8 cellular contexts compared by ENCODE assay signal in the genomic region with DNA sequence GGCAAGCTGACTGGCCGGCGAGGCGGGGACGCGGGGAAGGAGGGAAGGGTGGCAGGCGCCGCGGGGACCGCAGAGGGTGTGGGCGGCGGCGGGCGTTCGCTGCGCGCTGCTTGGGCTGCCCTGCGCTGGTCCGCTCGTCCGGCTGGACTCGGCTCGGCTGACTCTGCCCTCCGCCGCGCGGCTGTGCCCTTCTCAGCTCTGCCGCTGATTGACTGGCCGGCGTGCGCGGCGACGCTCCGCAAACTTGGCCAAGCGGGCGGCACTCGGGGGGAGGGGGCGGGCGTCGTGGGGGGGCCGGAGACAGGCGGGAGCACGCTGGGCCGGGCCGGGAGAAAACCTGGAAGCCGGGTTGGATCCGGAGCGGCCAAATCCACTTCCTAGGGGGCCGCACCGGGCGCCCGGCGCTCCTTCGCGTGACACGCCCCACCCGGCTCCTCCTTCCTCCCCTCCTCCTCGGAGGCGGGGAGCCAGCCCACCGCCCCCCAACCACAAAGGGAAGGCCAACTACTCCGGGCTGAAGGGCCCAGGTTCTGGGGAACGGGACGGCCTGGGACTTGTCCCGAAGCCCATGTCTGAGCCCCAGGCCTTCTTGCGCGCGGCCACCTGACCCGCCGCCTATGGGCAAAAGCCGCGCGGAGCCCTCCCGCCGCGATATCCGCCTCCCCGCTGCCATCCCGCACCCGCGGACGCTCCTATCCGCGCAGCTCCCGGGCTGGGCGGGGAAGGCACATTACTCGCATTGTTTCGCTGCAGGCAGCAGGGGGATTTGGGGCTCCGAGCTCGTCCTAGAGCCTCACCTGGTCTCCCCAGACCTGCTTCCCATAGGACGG. TPM values are rescaled to one million over a fixed set of nuclear protein-coding genes. Genes with fewer than 3 reads are reported as not detected.
DNase-seq lines count a peak whose midpoint lies in the region; ATAC-seq and TF ChIP-seq lines count a peak whose summit lies in the region.

Gene GPC4, minus strand, starts transcription at position 214 of the 830 bp plus-strand sequence. CDS start 524 bp downstream, outside the sequence.

- CTCF ChIA-PET in Caco-2 (lab: Charles Lee): no interaction called here
- CTCF ChIA-PET in activated CD8-positive, alpha-beta T cell treated with anti-CD3 and anti-CD28 coated beads, Interleukin-2, amount 10 ng/mL, durations not matched to agents 7 days and 5 days (lab: Charles Lee): no interaction called here

- H3K4me1 Mint-ChIP-seq in Caco-2 (ENCODE audit: low read depth, unreplicated experiment): no peaks in the 10 kb centered on the region
- peaks cover 5% of the 10 kb centered on the region for H3K4me1 Mint-ChIP-seq in activated CD8-positive, alpha-beta T cell treated with anti-CD3 and anti-CD28 coated beads, Interleukin-2, amount 10 ng/mL, durations not matched to agents 7 days and 5 days (ENCODE audit: low read depth)
- H3K4me1 Mint-ChIP-seq in progenitor cell of endocrine pancreas (ENCODE audit: low read depth): peaks cover 29% of the 10 kb centered on the region

- 0 to 1% methylated on average over 40 to 82 of the region's 90 CpGs for WGBS in heart right ventricle, 2 donors

- TF ChIP-seq CTCF in Caco-2 (IDR thresholded peaks at IDR 0.05; ENCODE audit: insufficient read depth in 1 of 2, low read depth in 1 of 2, low read length in 1 of 2, severe bottlenecking in 1 of 2, unreplicated experiment in 1 of 2) (no peak), heart right ventricle (IDR thresholded peaks at IDR 0.05) (no peak), progenitor cell of endocrine pancreas (IDR thresholded peaks at IDR 0.05; ENCODE audit: unreplicated experiment) (peak; percentile 35)

- H3K27me3 Mint-ChIP-seq in Caco-2 (ENCODE audit: insufficient read depth, unreplicated experiment) (peaks cover 18% of the 10 kb centered on the region), progenitor cell of endocrine pancreas (peaks cover 73% of the 10 kb centered on the region)
- peaks cover 47% of the 10 kb centered on the region for H3K27me3 Mint-ChIP-seq in activated CD8-positive, alpha-beta T cell treated with anti-CD3 and anti-CD28 coated beads, Interleukin-2, amount 10 ng/mL, durations not matched to agents 7 days and 5 days (ENCODE audit: low read depth)

- H3K4me3 Mint-ChIP-seq in Caco-2 (ENCODE audit: unreplicated experiment): peak within 1 kb of the TSS; percentile 78
- H3K4me3 Mint-ChIP-seq in activated CD8-positive, alpha-beta T cell treated with anti-CD3 and anti-CD28 coated beads, Interleukin-2, amount 10 ng/mL, durations not matched to agents 7 days and 5 days: peak within 1 kb of the TSS; percentile 38
- H3K4me3 Mint-ChIP-seq in progenitor cell of endocrine pancreas (ENCODE audit: low read depth): peak within 1 kb of the TSS; percentile 84

- no peaks in the 10 kb centered on the region; the same call in 1 of the 2 replicates for H3K27me3 ChIP-seq in Caco-2 (replicated peaks; ENCODE audit: control insufficient read depth, insufficient read depth, low read length)
- peaks cover 0 to 81% (median 0%) of the 10 kb centered on the region in 7 donors for H3K27me3 ChIP-seq in heart right ventricle

- POLR2A ChIA-PET in Caco-2 (lab: Charles Lee): interaction anchor here (0.6 kb wide), 1 partner anchor 149 kb away, joined by 3 read pairs; no protein-coding TSS in a partner anchor
- POLR2A ChIA-PET in activated CD8-positive, alpha-beta T cell treated with anti-CD3 and anti-CD28 coated beads, Interleukin-2, amount 10 ng/mL, durations not matched to agents 7 days and 5 days (lab: Charles Lee): no interaction called here

- H3K4me3 ChIP-seq in Caco-2 (ENCODE audit: low read depth, low read length): peak within 1 kb of the TSS; percentile 37
- H3K4me3 ChIP-seq in heart right ventricle: peak within 1 kb of the TSS; percentile 49 to 67 (median 58)

- BruUV-seq in Caco-2 (replicated peaks; lab: Mats Ljungman, UMichigan): no TSS peak

- H3K27ac Mint-ChIP-seq in Caco-2 (ENCODE audit: unreplicated experiment): no peak within 1 kb of the TSS
- no peak within 1 kb of the TSS for H3K27ac Mint-ChIP-seq in activated CD8-positive, alpha-beta T cell treated with anti-CD3 and anti-CD28 coated beads, Interleukin-2, amount 10 ng/mL, durations not matched to agents 7 days and 5 days
- peak within 1 kb of the TSS; percentile 85 for H3K27ac Mint-ChIP-seq in progenitor cell of endocrine pancreas

- H3K36me3 ChIP-seq in Caco-2 (ENCODE audit: control insufficient read depth, insufficient read depth, low read length) (no peaks in the 10 kb centered on the region), heart right ventricle (no peaks in the 10 kb centered on the region)

- peak within 1 kb of the TSS in 8 of 10 donors; percentile 7 to 58 (median 25) for H3K27ac ChIP-seq in heart right ventricle

- no peaks in the 10 kb centered on the region for H3K4me1 ChIP-seq in Caco-2
- no peaks in the 10 kb centered on the region for H3K4me1 ChIP-seq in heart right ventricle

- no peaks in the 10 kb centered on the region for H3K9me3 Mint-ChIP-seq in Caco-2 (ENCODE audit: unreplicated experiment)
- H3K9me3 Mint-ChIP-seq in activated CD8-positive, alpha-beta T cell treated with anti-CD3 and anti-CD28 coated beads, Interleukin-2, amount 10 ng/mL, durations not matched to agents 7 days and 5 days (ENCODE audit: insufficient read depth): no peaks in the 10 kb centered on the region
- no peaks in the 10 kb centered on the region for H3K9me3 Mint-ChIP-seq in progenitor cell of endocrine pancreas (ENCODE audit: low read depth)

- no peaks in the 10 kb centered on the region for H3K36me3 Mint-ChIP-seq in Caco-2 (ENCODE audit: insufficient read depth, unreplicated experiment)
- H3K36me3 Mint-ChIP-seq in activated CD8-positive, alpha-beta T cell treated with anti-CD3 and anti-CD28 coated beads, Interleukin-2, amount 10 ng/mL, durations not matched to agents 7 days and 5 days (ENCODE audit: low read depth): no peaks in the 10 kb centered on the region
- H3K36me3 Mint-ChIP-seq in progenitor cell of endocrine pancreas (ENCODE audit: insufficient read depth): no peaks in the 10 kb centered on the region

- ATAC-seq in activated CD8-positive, alpha-beta T cell treated with anti-CD3 and anti-CD28 coated beads, Interleukin-2, amount 10 ng/mL, durations not matched to agents 7 days and 5 days: peak; percentile 27
- ATAC-seq in heart right ventricle (peak; percentile 80 to 93 (median 86)), GM18873 (IDR thresholded peaks at IDR 0.05; ENCODE audit: low FRiP score, unreplicated experiment) (no peak)

- intact Hi-C loops in Caco-2 (cut with micrococcal nuclease; ENCODE audit: unreplicated experiment) (loop anchor here (2.0 kb wide), 1 partner anchor 29 kb away; no protein-coding TSS in a partner anchor), heart right ventricle (cut with DNase I) (loop anchor here in 1 of 10 donors (10.0 kb wide), 1 partner anchor 81 kb away; no protein-coding TSS in a partner anchor)

- no peaks in the 10 kb centered on the region for H3K9me3 ChIP-seq in Caco-2
- no peaks in the 10 kb centered on the region for H3K9me3 ChIP-seq in heart right ventricle

- DNase-seq in Caco-2 (peak; percentile 31 to 59), HK-2 (ENCODE audit: unreplicated experiment) (peak; percentile 85), heart right ventricle (peak; percentile 51 to 60), progenitor cell of endocrine pancreas (ENCODE audit: low spot score, unreplicated experiment) (peak; percentile 59), NK-92 (lab: John Stamatoyannopoulos, UW; ENCODE audit: unreplicated experiment) (no peak), SHP77 treated with DMSO at 0.1 percent for 48 hours (lab: John Stamatoyannopoulos, UW) (no peak)
- no peak for DNase-seq in activated CD8-positive, alpha-beta T cell treated with anti-CD3 and anti-CD28 coated beads, Interleukin-2, amount 10 ng/mL, durations not matched to agents 7 days and 5 days

RNA-seq across cellular contexts. Expression of gene GPC4, which starts in this region (rescaled TPM):
- total RNA-seq in Caco-2 (2022) (1.0 and 1.2 TPM in 2 replicates), heart right ventricle (10 to 100 TPM in 1 of 10 donors, 1 to 10 TPM in 9; 4.7 to 10.0 (median 6.6) TPM), progenitor cell of endocrine pancreas (10.8 and 14.5 TPM in 2 replicates)
- total RNA-seq in activated CD8-positive, alpha-beta T cell treated with anti-CD3 and anti-CD28 coated beads, Interleukin-2, amount 10 ng/mL, durations not matched to agents 7 days and 5 days: not detected
- 1 to 10 TPM; 1.7 to 2.1 TPM for polyA plus RNA-seq in heart right ventricle

Comparison
In these comparisons a context has a peak if more than half of its experiments do, and no peak if none do; other contexts are left out.
1. Peak in ATAC-seq in activated CD8-positive, alpha-beta T cell treated with anti-CD3 and anti-CD28 coated beads, Interleukin-2, amount 10 ng/mL, durations not matched to agents 7 days and 5 days; RNA of the gene not detected or under 1 TPM.
2. DNase-seq: peak in Caco-2 (2 of 2), HK-2 (single experiment), heart right ventricle (2 of 2) and progenitor cell of endocrine pancreas (single experiment); none in activated CD8-positive, alpha-beta T cell treated with anti-CD3 and anti-CD28 coated beads, Interleukin-2, amount 10 ng/mL, durations not matched to agents 7 days and 5 days (single experiment), NK-92 (single experiment) and SHP77 treated with DMSO at 0.1 percent for 48 hours (single experiment).
3. Peak in every context shown above with its lines, with median percentiles within 50 percentile points of each other: H3K4me3 Mint-ChIP-seq.